29 cellular contexts compared by ENCODE assay signal in the genomic region with DNA sequence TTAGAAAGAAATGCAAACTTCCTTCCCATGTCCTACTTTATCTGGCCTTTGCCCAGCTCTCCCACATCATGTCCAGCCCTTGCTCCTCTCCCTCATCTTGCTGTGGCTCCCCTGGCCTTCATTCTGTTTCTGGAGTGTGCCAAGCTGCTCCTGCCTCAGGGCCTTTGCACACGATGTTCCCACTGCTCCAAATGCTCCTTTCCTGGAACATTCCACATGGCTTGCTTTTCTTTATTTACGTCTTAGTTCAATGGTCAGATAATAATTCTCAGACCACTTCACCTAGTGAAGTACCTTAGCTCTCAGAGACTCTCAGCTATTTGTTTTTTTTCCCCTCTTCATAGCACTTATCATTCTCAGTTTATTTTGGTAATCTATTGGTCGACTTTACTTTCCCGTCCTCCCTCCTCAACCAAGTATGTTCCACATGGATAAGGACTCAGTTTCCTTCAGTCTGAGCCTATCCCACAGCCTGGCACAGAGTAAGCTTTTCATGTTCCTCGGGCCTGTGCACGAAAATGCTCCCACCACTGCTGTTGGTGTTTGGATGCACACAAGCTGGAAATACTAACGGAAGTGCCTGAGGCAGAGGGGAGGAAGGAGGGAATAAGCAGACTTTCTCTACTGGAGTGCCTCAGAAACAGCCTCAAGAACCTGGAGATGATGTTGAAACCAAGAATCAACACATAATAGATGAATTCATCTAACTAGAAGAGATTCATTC.
"Had no signal": no experiment of that assay in that cellular context is flagged by ENCODE, and none has a peak within 500 bp of the region (broad histone marks: within the 10 kb centered on the region; RNA-seq: fewer than 3 reads in every experiment).

No MANE protein-coding gene starts in this region.

- H3K36me3 ChIP-seq: adrenal gland, esophagus squamous epithelium had no signal

- H3K36me3 Mint-ChIP-seq: activated CD4-positive, alpha-beta memory T cell treated with anti-CD3 and anti-CD28 coated beads for 36 hours; activated CD8-positive, alpha-beta memory T cell treated with anti-CD3 and anti-CD28 coated beads, Interleukin-2, amount 10 ng/mL, durations not matched to agents 7 days and 5 days; activated naive CD4-positive, alpha-beta T cell treated with anti-CD3 and anti-CD28 coated beads, Interleukin-2, amount 50 U/mL, for 24 hours; activated naive CD8-positive, alpha-beta T cell treated with anti-CD3 and anti-CD28 coated beads for 36 hours had no signal

- ATAC-seq: activated CD4-positive, alpha-beta T cell treated with anti-CD3 and anti-CD28 coated beads for 36 hours; activated CD8-positive, alpha-beta memory T cell treated with anti-CD3 and anti-CD28 coated beads, Interleukin-2, amount 10 ng/mL, durations not matched to agents 7 days and 5 days; activated CD8-positive, alpha-beta T cell treated with anti-CD3 and anti-CD28 coated beads, Interleukin-2, amount 10 ng/mL, durations not matched to agents 7 days and 5 days; activated naive CD8-positive, alpha-beta T cell treated with anti-CD3 and anti-CD28 coated beads, Interleukin-2, amount 50 U/mL, for 24 hours; body of pancreas; effector memory CD8-positive, alpha-beta T cell had no signal

- H3K4me1 ChIP-seq: adrenal gland had no signal

- H3K27ac ChIP-seq: adrenal gland, body of pancreas, esophagus squamous epithelium had no signal

- H3K4me1 Mint-ChIP-seq: activated CD4-positive, alpha-beta T cell treated with anti-CD3 and anti-CD28 coated beads for 36 hours; activated CD4-positive, alpha-beta T cell treated with anti-CD3 and anti-CD28 coated beads, Interleukin-2, amount 10 ng/mL, durations not matched to agents 24 days and 14 days; activated CD8-positive, alpha-beta memory T cell treated with anti-CD3 and anti-CD28 coated beads, Interleukin-2, amount 10 ng/mL, durations not matched to agents 7 days and 5 days; activated naive CD4-positive, alpha-beta T cell treated with anti-CD3 and anti-CD28 coated beads, Interleukin-2, amount 50 U/mL, for 24 hours; activated naive CD8-positive, alpha-beta T cell treated with anti-CD3 and anti-CD28 coated beads for 36 hours; activated naive CD8-positive, alpha-beta T cell treated with anti-CD3 and anti-CD28 coated beads, Interleukin-2, amount 50 U/mL, for 24 hours had no signal

- DNase-seq: activated CD4-positive, alpha-beta memory T cell treated with anti-CD3 and anti-CD28 coated beads for 36 hours; activated CD4-positive, alpha-beta T cell treated with anti-CD3 and anti-CD28 coated beads for 36 hours; activated CD4-positive, alpha-beta T cell treated with anti-CD3 and anti-CD28 coated beads, Interleukin-2, amount 10 ng/mL, durations not matched to agents 24 days and 14 days; activated CD4-positive, CD25-positive, alpha-beta regulatory T cell; activated CD4-positive, CD25-positive, alpha-beta regulatory T cell treated with anti-CD3 and anti-CD28 coated beads, Interleukin-2, amount 50 U/mL, for 72 hours; activated CD8-positive, alpha-beta memory T cell treated with anti-CD3 and anti-CD28 coated beads, Interleukin-2, amount 10 ng/mL, durations not matched to agents 7 days and 5 days; activated CD8-positive, alpha-beta memory T cell treated with anti-CD3 and anti-CD28 coated beads, Interleukin-2, amount 50 U/mL, for 4 hours; activated CD8-positive, alpha-beta T cell treated with anti-CD3 and anti-CD28 coated beads, Interleukin-2, amount 10 ng/mL, durations not matched to agents 7 days and 5 days; activated effector memory CD4-positive, alpha-beta T cell treated with anti-CD3 and anti-CD28 coated beads, Interleukin-2, amount 50 U/mL, for 16 hours; activated naive CD4-positive, alpha-beta T cell treated with anti-CD3 and anti-CD28 coated beads for 36 hours; activated naive CD8-positive, alpha-beta T cell treated with anti-CD3 and anti-CD28 coated beads for 36 hours; activated naive CD8-positive, alpha-beta T cell treated with anti-CD3 and anti-CD28 coated beads, Interleukin-2, amount 50 U/mL, for 24 hours; activated T-cell treated with anti-CD3 and anti-CD28 coated beads, Interleukin-2, amount 50 U/mL, for 1 hour; activated T-cell treated with anti-CD3 and anti-CD28 coated beads, Interleukin-2, amount 50 U/mL, for 48 hours; adrenal gland; amygdala; aorta; body of pancreas; caudate nucleus; cortex of kidney; dermis blood vessel endothelial cell; effector CD4-positive, alpha-beta T cell; effector memory CD8-positive, alpha-beta T cell; erythroblast; esophagus squamous epithelium; T-helper 2 cell had no signal

- H3K4me3 ChIP-seq: adrenal gland, body of pancreas, esophagus squamous epithelium had no signal

- H3K9me3 ChIP-seq: adrenal gland, body of pancreas, esophagus squamous epithelium had no signal

- H3K4me3 Mint-ChIP-seq: activated CD4-positive, alpha-beta memory T cell treated with anti-CD3 and anti-CD28 coated beads for 36 hours; activated CD4-positive, alpha-beta T cell treated with anti-CD3 and anti-CD28 coated beads for 36 hours; activated CD4-positive, alpha-beta T cell treated with anti-CD3 and anti-CD28 coated beads, Interleukin-2, amount 10 ng/mL, durations not matched to agents 24 days and 14 days; activated CD8-positive, alpha-beta memory T cell treated with anti-CD3 and anti-CD28 coated beads, Interleukin-2, amount 10 ng/mL, durations not matched to agents 7 days and 5 days; activated CD8-positive, alpha-beta T cell treated with anti-CD3 and anti-CD28 coated beads, Interleukin-2, amount 10 ng/mL, durations not matched to agents 7 days and 5 days; activated naive CD4-positive, alpha-beta T cell treated with anti-CD3 and anti-CD28 coated beads for 36 hours; activated naive CD4-positive, alpha-beta T cell treated with anti-CD3 and anti-CD28 coated beads, Interleukin-2, amount 50 U/mL, for 24 hours; activated naive CD8-positive, alpha-beta T cell treated with anti-CD3 and anti-CD28 coated beads for 36 hours; activated naive CD8-positive, alpha-beta T cell treated with anti-CD3 and anti-CD28 coated beads, Interleukin-2, amount 50 U/mL, for 24 hours; activated T-helper 1 cell treated with anti-CD3 and anti-CD28 coated beads, Interleukin-12 subunit alpha, Interleukin-12 subunit beta, Interleukin-2, Interleukin-4 antibody, amounts not matched to agents 30 ng/mL and 10 ng/mL and 1 ng/mL, durations not matched to agents 14 hours and 24 hours and 36 hours; effector memory CD8-positive, alpha-beta T cell had no signal

- H3K27ac Mint-ChIP-seq: activated CD4-positive, alpha-beta memory T cell treated with anti-CD3 and anti-CD28 coated beads for 36 hours; activated CD4-positive, alpha-beta T cell treated with anti-CD3 and anti-CD28 coated beads for 36 hours; activated CD4-positive, alpha-beta T cell treated with anti-CD3 and anti-CD28 coated beads, Interleukin-2, amount 10 ng/mL, durations not matched to agents 24 days and 14 days; activated CD8-positive, alpha-beta memory T cell treated with anti-CD3 and anti-CD28 coated beads, Interleukin-2, amount 10 ng/mL, durations not matched to agents 7 days and 5 days; activated CD8-positive, alpha-beta T cell treated with anti-CD3 and anti-CD28 coated beads, Interleukin-2, amount 10 ng/mL, durations not matched to agents 7 days and 5 days; activated naive CD4-positive, alpha-beta T cell treated with anti-CD3 and anti-CD28 coated beads for 36 hours; activated naive CD4-positive, alpha-beta T cell treated with anti-CD3 and anti-CD28 coated beads, Interleukin-2, amount 50 U/mL, for 24 hours; activated naive CD8-positive, alpha-beta T cell treated with anti-CD3 and anti-CD28 coated beads for 36 hours; activated naive CD8-positive, alpha-beta T cell treated with anti-CD3 and anti-CD28 coated beads, Interleukin-2, amount 50 U/mL, for 24 hours; activated T-helper 1 cell treated with anti-CD3 and anti-CD28 coated beads, Interleukin-12 subunit alpha, Interleukin-12 subunit beta, Interleukin-2, Interleukin-4 antibody, amounts not matched to agents 30 ng/mL and 10 ng/mL and 1 ng/mL, durations not matched to agents 14 hours and 24 hours and 36 hours; activated T-helper 2 cell treated with anti-CD3 and anti-CD28 coated beads, Interferon-gamma antibody, Interleukin-2, Interleukin-4, amounts not matched to agents 10 μg/mL and 5 μg/mL and 100 μg/mL, durations not matched to agents 14 hours and 24 hours and 36 hours; effector memory CD8-positive, alpha-beta T cell had no signal

- H3K27me3 ChIP-seq: adrenal gland, body of pancreas, esophagus squamous epithelium had no signal

- H3K9me3 Mint-ChIP-seq: activated CD4-positive, alpha-beta memory T cell treated with anti-CD3 and anti-CD28 coated beads for 36 hours; activated CD4-positive, alpha-beta T cell treated with anti-CD3 and anti-CD28 coated beads, Interleukin-2, amount 10 ng/mL, durations not matched to agents 24 days and 14 days; activated naive CD4-positive, alpha-beta T cell treated with anti-CD3 and anti-CD28 coated beads for 36 hours; activated naive CD4-positive, alpha-beta T cell treated with anti-CD3 and anti-CD28 coated beads, Interleukin-2, amount 50 U/mL, for 24 hours; activated T-helper 1 cell treated with anti-CD3 and anti-CD28 coated beads, Interleukin-12 subunit alpha, Interleukin-12 subunit beta, Interleukin-2, Interleukin-4 antibody, amounts not matched to agents 30 ng/mL and 10 ng/mL and 1 ng/mL, durations not matched to agents 14 hours and 24 hours and 36 hours; activated T-helper 2 cell treated with anti-CD3 and anti-CD28 coated beads, Interferon-gamma antibody, Interleukin-2, Interleukin-4, amounts not matched to agents 10 μg/mL and 5 μg/mL and 100 μg/mL, durations not matched to agents 14 hours and 24 hours and 36 hours; effector memory CD8-positive, alpha-beta T cell had no signal
